In the genomic region with DNA sequence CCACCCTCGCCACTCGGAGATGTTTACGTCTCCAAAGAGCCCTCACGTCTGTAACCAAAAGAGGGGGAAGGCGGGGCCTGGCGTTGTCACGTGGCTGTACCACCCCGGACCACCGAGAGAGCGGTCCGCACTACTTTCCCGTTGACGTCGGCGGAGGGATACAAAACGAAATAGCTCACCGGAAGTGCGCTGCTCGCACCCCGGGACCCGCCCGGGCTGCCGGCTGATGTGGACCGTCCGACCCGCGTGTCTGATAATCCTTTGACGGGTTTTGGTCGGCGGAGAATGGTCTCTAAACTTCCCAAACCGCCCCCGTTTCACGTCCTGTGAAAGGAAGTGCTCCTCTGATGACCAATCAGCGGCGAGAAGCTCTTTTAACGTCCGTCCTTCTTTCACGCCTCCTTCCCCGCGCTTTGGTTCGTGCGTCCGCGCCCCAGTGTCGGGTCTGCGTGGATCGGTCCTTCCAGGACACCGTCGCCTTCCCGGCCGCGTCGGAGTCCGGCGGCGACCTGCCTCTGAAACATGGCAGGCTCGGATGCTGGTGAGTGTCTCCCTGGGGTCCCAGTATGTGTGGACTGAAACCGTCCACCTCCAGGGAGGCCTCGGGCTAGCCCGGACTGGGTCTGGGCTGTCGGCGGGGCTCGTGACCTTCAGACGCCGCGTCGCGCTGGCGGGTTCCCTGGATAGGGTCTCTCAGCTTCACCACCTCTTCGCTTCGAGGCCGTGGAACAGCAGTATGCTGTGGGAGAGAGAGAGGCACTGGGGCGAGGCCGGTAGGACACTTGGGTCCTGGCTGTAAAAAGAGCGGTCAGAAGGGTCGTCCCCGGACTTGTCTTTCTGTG, we compare ENCODE assay signal across 8 cellular contexts. TPM values are rescaled to one million over a fixed set of nuclear protein-coding genes. Genes with fewer than 3 reads are reported as not detected.
DNase-seq lines count a peak whose midpoint lies in the region; ATAC-seq and TF ChIP-seq lines count a peak whose summit lies in the region.

Gene CEP95 (plus strand): TSS at position 402 of the 842 bp plus-strand sequence. CDS start 121 bp downstream, at position 523.

- no peaks in the 10 kb centered on the region for H3K9me3 Mint-ChIP-seq in T-helper 1 cell treated with Interleukin-12 subunit alpha and Interleukin-12 subunit beta and Interleukin-4 antibody, amounts not matched to agents 30 μg/mL and 1 μg/mL, for 36 hours

- H3K4me3 Mint-ChIP-seq in T-helper 1 cell treated with Interleukin-12 subunit alpha and Interleukin-12 subunit beta and Interleukin-4 antibody, amounts not matched to agents 30 μg/mL and 1 μg/mL, for 36 hours = peak within 1 kb of the TSS; percentile 99

- H3K4me1 Mint-ChIP-seq in T-helper 1 cell treated with Interleukin-12 subunit alpha and Interleukin-12 subunit beta and Interleukin-4 antibody, amounts not matched to agents 30 μg/mL and 1 μg/mL, for 36 hours (ENCODE audit: low read depth) = peaks cover 43% of the 10 kb centered on the region

- H3K9me3 ChIP-seq in aorta (ENCODE audit: control insufficient read depth, low read length) = no peaks in the 10 kb centered on the region

- H3K27me3 Mint-ChIP-seq in T-helper 1 cell treated with Interleukin-12 subunit alpha and Interleukin-12 subunit beta and Interleukin-4 antibody, amounts not matched to agents 30 μg/mL and 1 μg/mL, for 36 hours (ENCODE audit: low read depth) = no peaks in the 10 kb centered on the region

- peak within 1 kb of the TSS; percentile 100 for H3K27ac Mint-ChIP-seq in T-helper 1 cell treated with Interleukin-12 subunit alpha and Interleukin-12 subunit beta and Interleukin-4 antibody, amounts not matched to agents 30 μg/mL and 1 μg/mL, for 36 hours

- H3K27ac ChIP-seq in rectal smooth muscle tissue (ENCODE audit: low read depth, low read length) = peak within 1 kb of the TSS; percentile 99
- H3K27ac ChIP-seq in aorta (ENCODE audit: low read depth in 1 of 2, low read length in 2 of 2) = peak within 1 kb of the TSS; percentile 73 to 95

- H3K36me3 Mint-ChIP-seq in T-helper 1 cell treated with Interleukin-12 subunit alpha and Interleukin-12 subunit beta and Interleukin-4 antibody, amounts not matched to agents 30 μg/mL and 1 μg/mL, for 36 hours (ENCODE audit: low read depth) = peaks cover 53% of the 10 kb centered on the region

- H3K4me3 ChIP-seq in rectal smooth muscle tissue (ENCODE audit: low read length) (peak within 1 kb of the TSS; percentile 92), aorta (ENCODE audit: low read length in 2 of 2) (peak within 1 kb of the TSS; percentile 62 to 89)

- DNase-seq in GM13977 (ENCODE audit: low spot score) = peak; percentile 93
- peak; percentile 97 for DNase-seq in NCI-H1694 treated with DMSO at 0.1 percent for 48 hours (lab: John Stamatoyannopoulos, UW)
- peak; percentile 99 for DNase-seq in amniotic stem cell (lab: John Stamatoyannopoulos, UW)
- DNase-seq in left ventricle myocardium superior = peak; percentile 95
- DNase-seq in aorta = peak; percentile 97

- H3K9ac ChIP-seq in rectal smooth muscle tissue (ENCODE audit: low read length) = peak within 1 kb of the TSS; percentile 97

- intact Hi-C loops in left ventricle myocardium superior (cut with micrococcal nuclease) = no loop called here
- intact Hi-C loops in aorta (cut with DNase I) = loop anchor here in 1 of 2 donors (5.0 to 10.0 kb wide), 3 partner anchors 156 to 679 kb away; partner anchors contain the start of genes FTSJ3, PSMC5 and SMURF2

- H3K4me1 ChIP-seq in rectal smooth muscle tissue (ENCODE audit: control insufficient read depth, insufficient read depth, low read length) (peaks cover 42% of the 10 kb centered on the region), aorta (ENCODE audit: control insufficient read depth in 1 of 2, insufficient read depth in 2 of 2, low read length in 2 of 2) (no peaks in the 10 kb centered on the region)

- WGBS in aorta, 2 donors = 0% methylated on average over 77 of the region's 77 CpGs

- no peaks in the 10 kb centered on the region for H3K27me3 ChIP-seq in rectal smooth muscle tissue (ENCODE audit: control insufficient read depth, insufficient read depth, low read length)
- peaks cover 0 to 1% of the 10 kb centered on the region in 2 donors for H3K27me3 ChIP-seq in aorta (ENCODE audit: control insufficient read depth in 1 of 2, insufficient read depth in 2 of 2, low read length in 1 of 2)

- in situ Hi-C loops in GM13977 (cut with MboI; ENCODE audit: low pct_unique_long_range_greater_than_20kb, low sequenced_read_pairs, unreplicated experiment) = no loop called here

- ATAC-seq in HG02870 (IDR thresholded peaks at IDR 0.05; ENCODE audit: unreplicated experiment) (peak; percentile 59), left ventricle myocardium superior (peak; percentile 84), aorta (ENCODE audit: low FRiP score) (peak; percentile 92)

- H3K36me3 ChIP-seq in rectal smooth muscle tissue (ENCODE audit: control insufficient read depth, insufficient read depth, low read length) = peaks cover 29% of the 10 kb centered on the region
- peaks cover 2 to 4% of the 10 kb centered on the region in 2 donors for H3K36me3 ChIP-seq in aorta (ENCODE audit: control insufficient read depth in 1 of 2, insufficient read depth in 2 of 2, low read length in 1 of 2)

- no peak for TF ChIP-seq CTCF in GM13977 (IDR thresholded peaks at IDR 0.05; ENCODE audit: extremely low read depth, insufficient read depth, missing control alignments)

RNA-seq across cellular contexts. Expression of gene CEP95, which starts in this region (rescaled TPM):
- total RNA-seq in left ventricle myocardium superior = 11.1 TPM
- 10 to 100 TPM; 39.7 to 49.8 TPM for total RNA-seq in aorta
- 10 to 100 TPM; 22.7 to 96.4 TPM for polyA plus RNA-seq in aorta

Comparison
In these comparisons a context has a peak if more than half of its experiments do, and no peak if none do; other contexts are left out.
1. Peak in every context shown above with its lines: DNase-seq, ATAC-seq, H3K4me3 ChIP-seq and H3K27ac ChIP-seq.